In the genomic region with DNA sequence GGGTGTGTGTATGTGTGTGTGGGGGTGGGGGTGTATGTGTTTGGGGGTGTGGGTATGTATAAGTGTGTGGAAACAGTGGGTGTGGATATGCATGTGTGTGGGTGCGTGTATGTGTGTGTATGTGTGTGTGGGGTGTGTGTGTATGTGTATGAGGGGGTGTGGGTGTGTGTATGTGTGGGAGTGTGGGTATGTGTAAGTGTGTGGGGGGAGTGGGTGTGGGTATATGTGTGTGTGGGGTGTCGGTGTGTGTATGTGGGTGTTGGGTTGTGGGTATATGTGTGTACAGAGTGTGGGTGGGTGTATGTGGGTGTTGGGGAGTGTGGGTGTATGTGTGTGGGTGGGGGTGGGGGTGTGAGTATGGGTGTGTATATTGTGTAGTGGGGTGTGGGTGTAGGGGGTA, we compare ENCODE assay signal across 22 cellular contexts.
"Had no signal": no experiment of that assay in that cellular context is flagged by ENCODE, and none has a peak within 500 bp of the region (broad histone marks: within the 10 kb centered on the region; RNA-seq: fewer than 3 reads in every experiment).

No MANE protein-coding gene starts in this region.

- ATAC-seq: HepG2 had no signal

- H3K4me3 Mint-ChIP-seq: IgD-negative memory B cell had no signal

- H3K4me1 Mint-ChIP-seq: IgD-negative memory B cell had no signal

- H3K36me3 Mint-ChIP-seq: IgD-negative memory B cell had no signal

- H3K27ac Mint-ChIP-seq: IgD-negative memory B cell had no signal

- FAIRE-seq: HepG2, RCC 7860 had no signal

- H3K27me3 Mint-ChIP-seq: IgD-negative memory B cell had no signal

- DNase-seq: KBM-7, NCI-H1092, NCI-H1105 treated with DMSO at 0.1 percent for 48 hours, NCI-H1417 treated with DMSO at 0.1 percent for 48 hours, NCI-H146, NCI-H1694 treated with DMSO at 0.1 percent for 48 hours, NCI-H1930, NCI-H2081, NCI-H2107, NCI-H226, NCI-H446, NCI-H510A, NCI-H524 treated with DMSO at 0.1 percent for 48 hours, NCI-H69, NCI-H774, Right ventricle myocardium superior, RPMI8226, SIG-M5, SW 1271 had no signal
